In genomic region chr15:68821190-68821897, GRCh38 we compare ENCODE assay signal across 1 cellular context.
TF ChIP-seq lines count a peak whose summit lies in the region.

No MANE protein-coding gene starts in this region.

TF ChIP-seq in IMR-90, 13 proteins besides CTCF, POLR2A, EP300 and RAD21:
- no peak for TF ChIP-seq MAFK (IDR thresholded peaks at IDR 0.05; ENCODE audit: low read depth, low read length)
- no peak for TF ChIP-seq RFX5 (IDR thresholded peaks at IDR 0.05; ENCODE audit: low read depth, low read length)
- TF ChIP-seq FOS (IDR thresholded peaks at IDR 0.05; ENCODE audit: low read depth, low read length) = no peak
- TF ChIP-seq, protein P1, sequence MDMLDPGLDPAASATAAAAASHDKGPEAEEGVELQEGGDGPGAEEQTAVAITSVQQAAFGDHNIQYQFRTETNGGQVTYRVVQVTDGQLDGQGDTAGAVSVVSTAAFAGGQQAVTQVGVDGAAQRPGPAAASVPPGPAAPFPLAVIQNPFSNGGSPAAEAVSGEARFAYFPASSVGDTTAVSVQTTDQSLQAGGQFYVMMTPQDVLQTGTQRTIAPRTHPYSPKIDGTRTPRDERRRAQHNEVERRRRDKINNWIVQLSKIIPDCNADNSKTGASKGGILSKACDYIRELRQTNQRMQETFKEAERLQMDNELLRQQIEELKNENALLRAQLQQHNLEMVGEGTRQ (IDR thresholded peaks at IDR 0.05; ENCODE audit: low read depth, low read length) = no peak
- TF ChIP-seq SMC3 (IDR thresholded peaks at IDR 0.05; ENCODE audit: low read depth, low read length) = no peak
- no peak for TF ChIP-seq MAZ (IDR thresholded peaks at IDR 0.05; ENCODE audit: borderline replicate concordance, low read depth, low read length)
- TF ChIP-seq RCOR1 (IDR thresholded peaks at IDR 0.05; ENCODE audit: insufficient replicate concordance, low read length) = no peak
- TF ChIP-seq BHLHE40 (IDR thresholded peaks at IDR 0.05; ENCODE audit: low read depth, low read length) = no peak
- TF ChIP-seq CEBPB (IDR thresholded peaks at IDR 0.05; ENCODE audit: low read depth, low read length) = no peak
- no peak for TF ChIP-seq NFE2L2 (IDR thresholded peaks at IDR 0.05; ENCODE audit: low read depth, low read length)
- TF ChIP-seq MXI1 (IDR thresholded peaks at IDR 0.05; ENCODE audit: borderline replicate concordance, low read depth, low read length) = no peak
- TF ChIP-seq, protein P2, sequence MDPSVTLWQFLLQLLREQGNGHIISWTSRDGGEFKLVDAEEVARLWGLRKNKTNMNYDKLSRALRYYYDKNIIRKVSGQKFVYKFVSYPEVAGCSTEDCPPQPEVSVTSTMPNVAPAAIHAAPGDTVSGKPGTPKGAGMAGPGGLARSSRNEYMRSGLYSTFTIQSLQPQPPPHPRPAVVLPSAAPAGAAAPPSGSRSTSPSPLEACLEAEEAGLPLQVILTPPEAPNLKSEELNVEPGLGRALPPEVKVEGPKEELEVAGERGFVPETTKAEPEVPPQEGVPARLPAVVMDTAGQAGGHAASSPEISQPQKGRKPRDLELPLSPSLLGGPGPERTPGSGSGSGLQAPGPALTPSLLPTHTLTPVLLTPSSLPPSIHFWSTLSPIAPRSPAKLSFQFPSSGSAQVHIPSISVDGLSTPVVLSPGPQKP (IDR thresholded peaks at IDR 0.05; ENCODE audit: borderline replicate concordance, low read depth, low read length) = no peak
- no peak for TF ChIP-seq CHD1 (IDR thresholded peaks at IDR 0.05; ENCODE audit: low read depth, low read length)
TF ChIP-seq in IMR-90: peak in this region for 0.
